ENCODE assay signal across 1 cellular context in genomic region chr1:90614872-90615271, GRCh38.
TF ChIP-seq lines count a peak whose summit lies in the region.

No MANE protein-coding gene starts in this region.

TF ChIP-seq in IMR-90, 13 proteins besides CTCF, POLR2A, EP300 and RAD21:
- TF ChIP-seq CHD1 (IDR thresholded peaks at IDR 0.05; ENCODE audit: low read depth, low read length) (no peak), NFE2L2 (IDR thresholded peaks at IDR 0.05; ENCODE audit: low read depth, low read length) (no peak), MAFK (IDR thresholded peaks at IDR 0.05; ENCODE audit: low read depth, low read length) (no peak), SMC3 (IDR thresholded peaks at IDR 0.05; ENCODE audit: low read depth, low read length) (no peak), BHLHE40 (IDR thresholded peaks at IDR 0.05; ENCODE audit: low read depth, low read length) (no peak), ELK1 (IDR thresholded peaks at IDR 0.05; ENCODE audit: borderline replicate concordance, low read depth, low read length) (no peak), FOS (IDR thresholded peaks at IDR 0.05; ENCODE audit: low read depth, low read length) (no peak), RFX5 (IDR thresholded peaks at IDR 0.05; ENCODE audit: low read depth, low read length) (no peak), MAZ (IDR thresholded peaks at IDR 0.05; ENCODE audit: borderline replicate concordance, low read depth, low read length) (no peak), CEBPB (IDR thresholded peaks at IDR 0.05; ENCODE audit: low read depth, low read length) (no peak), RCOR1 (IDR thresholded peaks at IDR 0.05; ENCODE audit: insufficient replicate concordance, low read length) (no peak), USF2 (IDR thresholded peaks at IDR 0.05; ENCODE audit: low read depth, low read length) (no peak)
TF ChIP-seq in IMR-90: peak in this region for 0.
